2 cellular contexts compared by ENCODE assay signal in genomic region chr6:7153807-7154206, GRCh38.
TF ChIP-seq lines count a peak whose summit lies in the region.

No MANE protein-coding gene starts in this region.

TF ChIP-seq in IMR-90, 13 proteins besides CTCF, POLR2A, EP300 and RAD21:
- no peak for TF ChIP-seq MAZ (IDR thresholded peaks at IDR 0.05; ENCODE audit: borderline replicate concordance, low read depth, low read length)
- TF ChIP-seq ELK1 (IDR thresholded peaks at IDR 0.05; ENCODE audit: borderline replicate concordance, low read depth, low read length), result no peak

TF ChIP-seq in K562, 482 proteins besides CTCF, POLR2A, EP300 and RAD21 (continues in another document):
- no peak for TF ChIP-seq ZNF3 (CRISPR knock-in tag; IDR thresholded peaks at IDR 0.05)
- TF ChIP-seq, protein P1, sequence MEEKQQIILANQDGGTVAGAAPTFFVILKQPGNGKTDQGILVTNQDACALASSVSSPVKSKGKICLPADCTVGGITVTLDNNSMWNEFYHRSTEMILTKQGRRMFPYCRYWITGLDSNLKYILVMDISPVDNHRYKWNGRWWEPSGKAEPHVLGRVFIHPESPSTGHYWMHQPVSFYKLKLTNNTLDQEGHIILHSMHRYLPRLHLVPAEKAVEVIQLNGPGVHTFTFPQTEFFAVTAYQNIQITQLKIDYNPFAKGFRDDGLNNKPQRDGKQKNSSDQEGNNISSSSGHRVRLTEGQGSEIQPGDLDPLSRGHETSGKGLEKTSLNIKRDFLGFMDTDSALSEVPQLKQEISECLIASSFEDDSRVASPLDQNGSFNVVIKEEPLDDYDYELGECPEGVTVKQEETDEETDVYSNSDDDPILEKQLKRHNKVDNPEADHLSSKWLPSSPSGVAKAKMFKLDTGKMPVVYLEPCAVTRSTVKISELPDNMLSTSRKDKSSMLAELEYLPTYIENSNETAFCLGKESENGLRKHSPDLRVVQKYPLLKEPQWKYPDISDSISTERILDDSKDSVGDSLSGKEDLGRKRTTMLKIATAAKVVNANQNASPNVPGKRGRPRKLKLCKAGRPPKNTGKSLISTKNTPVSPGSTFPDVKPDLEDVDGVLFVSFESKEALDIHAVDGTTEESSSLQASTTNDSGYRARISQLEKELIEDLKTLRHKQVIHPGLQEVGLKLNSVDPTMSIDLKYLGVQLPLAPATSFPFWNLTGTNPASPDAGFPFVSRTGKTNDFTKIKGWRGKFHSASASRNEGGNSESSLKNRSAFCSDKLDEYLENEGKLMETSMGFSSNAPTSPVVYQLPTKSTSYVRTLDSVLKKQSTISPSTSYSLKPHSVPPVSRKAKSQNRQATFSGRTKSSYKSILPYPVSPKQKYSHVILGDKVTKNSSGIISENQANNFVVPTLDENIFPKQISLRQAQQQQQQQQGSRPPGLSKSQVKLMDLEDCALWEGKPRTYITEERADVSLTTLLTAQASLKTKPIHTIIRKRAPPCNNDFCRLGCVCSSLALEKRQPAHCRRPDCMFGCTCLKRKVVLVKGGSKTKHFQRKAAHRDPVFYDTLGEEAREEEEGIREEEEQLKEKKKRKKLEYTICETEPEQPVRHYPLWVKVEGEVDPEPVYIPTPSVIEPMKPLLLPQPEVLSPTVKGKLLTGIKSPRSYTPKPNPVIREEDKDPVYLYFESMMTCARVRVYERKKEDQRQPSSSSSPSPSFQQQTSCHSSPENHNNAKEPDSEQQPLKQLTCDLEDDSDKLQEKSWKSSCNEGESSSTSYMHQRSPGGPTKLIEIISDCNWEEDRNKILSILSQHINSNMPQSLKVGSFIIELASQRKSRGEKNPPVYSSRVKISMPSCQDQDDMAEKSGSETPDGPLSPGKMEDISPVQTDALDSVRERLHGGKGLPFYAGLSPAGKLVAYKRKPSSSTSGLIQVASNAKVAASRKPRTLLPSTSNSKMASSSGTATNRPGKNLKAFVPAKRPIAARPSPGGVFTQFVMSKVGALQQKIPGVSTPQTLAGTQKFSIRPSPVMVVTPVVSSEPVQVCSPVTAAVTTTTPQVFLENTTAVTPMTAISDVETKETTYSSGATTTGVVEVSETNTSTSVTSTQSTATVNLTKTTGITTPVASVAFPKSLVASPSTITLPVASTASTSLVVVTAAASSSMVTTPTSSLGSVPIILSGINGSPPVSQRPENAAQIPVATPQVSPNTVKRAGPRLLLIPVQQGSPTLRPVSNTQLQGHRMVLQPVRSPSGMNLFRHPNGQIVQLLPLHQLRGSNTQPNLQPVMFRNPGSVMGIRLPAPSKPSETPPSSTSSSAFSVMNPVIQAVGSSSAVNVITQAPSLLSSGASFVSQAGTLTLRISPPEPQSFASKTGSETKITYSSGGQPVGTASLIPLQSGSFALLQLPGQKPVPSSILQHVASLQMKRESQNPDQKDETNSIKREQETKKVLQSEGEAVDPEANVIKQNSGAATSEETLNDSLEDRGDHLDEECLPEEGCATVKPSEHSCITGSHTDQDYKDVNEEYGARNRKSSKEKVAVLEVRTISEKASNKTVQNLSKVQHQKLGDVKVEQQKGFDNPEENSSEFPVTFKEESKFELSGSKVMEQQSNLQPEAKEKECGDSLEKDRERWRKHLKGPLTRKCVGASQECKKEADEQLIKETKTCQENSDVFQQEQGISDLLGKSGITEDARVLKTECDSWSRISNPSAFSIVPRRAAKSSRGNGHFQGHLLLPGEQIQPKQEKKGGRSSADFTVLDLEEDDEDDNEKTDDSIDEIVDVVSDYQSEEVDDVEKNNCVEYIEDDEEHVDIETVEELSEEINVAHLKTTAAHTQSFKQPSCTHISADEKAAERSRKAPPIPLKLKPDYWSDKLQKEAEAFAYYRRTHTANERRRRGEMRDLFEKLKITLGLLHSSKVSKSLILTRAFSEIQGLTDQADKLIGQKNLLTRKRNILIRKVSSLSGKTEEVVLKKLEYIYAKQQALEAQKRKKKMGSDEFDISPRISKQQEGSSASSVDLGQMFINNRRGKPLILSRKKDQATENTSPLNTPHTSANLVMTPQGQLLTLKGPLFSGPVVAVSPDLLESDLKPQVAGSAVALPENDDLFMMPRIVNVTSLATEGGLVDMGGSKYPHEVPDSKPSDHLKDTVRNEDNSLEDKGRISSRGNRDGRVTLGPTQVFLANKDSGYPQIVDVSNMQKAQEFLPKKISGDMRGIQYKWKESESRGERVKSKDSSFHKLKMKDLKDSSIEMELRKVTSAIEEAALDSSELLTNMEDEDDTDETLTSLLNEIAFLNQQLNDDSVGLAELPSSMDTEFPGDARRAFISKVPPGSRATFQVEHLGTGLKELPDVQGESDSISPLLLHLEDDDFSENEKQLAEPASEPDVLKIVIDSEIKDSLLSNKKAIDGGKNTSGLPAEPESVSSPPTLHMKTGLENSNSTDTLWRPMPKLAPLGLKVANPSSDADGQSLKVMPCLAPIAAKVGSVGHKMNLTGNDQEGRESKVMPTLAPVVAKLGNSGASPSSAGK (IDR thresholded peaks at IDR 0.05), result no peak
- TF ChIP-seq, protein P2, sequence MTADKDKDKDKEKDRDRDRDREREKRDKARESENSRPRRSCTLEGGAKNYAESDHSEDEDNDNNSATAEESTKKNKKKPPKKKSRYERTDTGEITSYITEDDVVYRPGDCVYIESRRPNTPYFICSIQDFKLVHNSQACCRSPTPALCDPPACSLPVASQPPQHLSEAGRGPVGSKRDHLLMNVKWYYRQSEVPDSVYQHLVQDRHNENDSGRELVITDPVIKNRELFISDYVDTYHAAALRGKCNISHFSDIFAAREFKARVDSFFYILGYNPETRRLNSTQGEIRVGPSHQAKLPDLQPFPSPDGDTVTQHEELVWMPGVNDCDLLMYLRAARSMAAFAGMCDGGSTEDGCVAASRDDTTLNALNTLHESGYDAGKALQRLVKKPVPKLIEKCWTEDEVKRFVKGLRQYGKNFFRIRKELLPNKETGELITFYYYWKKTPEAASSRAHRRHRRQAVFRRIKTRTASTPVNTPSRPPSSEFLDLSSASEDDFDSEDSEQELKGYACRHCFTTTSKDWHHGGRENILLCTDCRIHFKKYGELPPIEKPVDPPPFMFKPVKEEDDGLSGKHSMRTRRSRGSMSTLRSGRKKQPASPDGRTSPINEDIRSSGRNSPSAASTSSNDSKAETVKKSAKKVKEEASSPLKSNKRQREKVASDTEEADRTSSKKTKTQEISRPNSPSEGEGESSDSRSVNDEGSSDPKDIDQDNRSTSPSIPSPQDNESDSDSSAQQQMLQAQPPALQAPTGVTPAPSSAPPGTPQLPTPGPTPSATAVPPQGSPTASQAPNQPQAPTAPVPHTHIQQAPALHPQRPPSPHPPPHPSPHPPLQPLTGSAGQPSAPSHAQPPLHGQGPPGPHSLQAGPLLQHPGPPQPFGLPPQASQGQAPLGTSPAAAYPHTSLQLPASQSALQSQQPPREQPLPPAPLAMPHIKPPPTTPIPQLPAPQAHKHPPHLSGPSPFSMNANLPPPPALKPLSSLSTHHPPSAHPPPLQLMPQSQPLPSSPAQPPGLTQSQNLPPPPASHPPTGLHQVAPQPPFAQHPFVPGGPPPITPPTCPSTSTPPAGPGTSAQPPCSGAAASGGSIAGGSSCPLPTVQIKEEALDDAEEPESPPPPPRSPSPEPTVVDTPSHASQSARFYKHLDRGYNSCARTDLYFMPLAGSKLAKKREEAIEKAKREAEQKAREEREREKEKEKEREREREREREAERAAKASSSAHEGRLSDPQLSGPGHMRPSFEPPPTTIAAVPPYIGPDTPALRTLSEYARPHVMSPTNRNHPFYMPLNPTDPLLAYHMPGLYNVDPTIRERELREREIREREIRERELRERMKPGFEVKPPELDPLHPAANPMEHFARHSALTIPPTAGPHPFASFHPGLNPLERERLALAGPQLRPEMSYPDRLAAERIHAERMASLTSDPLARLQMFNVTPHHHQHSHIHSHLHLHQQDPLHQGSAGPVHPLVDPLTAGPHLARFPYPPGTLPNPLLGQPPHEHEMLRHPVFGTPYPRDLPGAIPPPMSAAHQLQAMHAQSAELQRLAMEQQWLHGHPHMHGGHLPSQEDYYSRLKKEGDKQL (CRISPR knock-in tag; IDR thresholded peaks at IDR 0.05; ENCODE audit: borderline replicate concordance), result no peak
- TF ChIP-seq MYNN (IDR thresholded peaks at IDR 0.05), result no peak
- TF ChIP-seq MYNN (CRISPR knock-in tag; IDR thresholded peaks at IDR 0.05), result no peak
- no peak for TF ChIP-seq SRSF1 (IDR thresholded peaks at IDR 0.05; ENCODE audit: low read depth, low read length)
- no peak for TF ChIP-seq SIX5 (IDR thresholded peaks at IDR 0.05; ENCODE audit: borderline replicate concordance in 1 of 2, insufficient read depth in 1 of 2, low read depth in 1 of 2, low read length in 2 of 2)
- TF ChIP-seq SMC3 (conservative IDR thresholded peaks at IDR 0.05; ENCODE audit: insufficient read depth, low read depth, low read length), result no peak
- peak; percentile 43; the same call in 1 of the 2 replicates for TF ChIP-seq CBFA2T2 (conservative IDR thresholded peaks at IDR 0.05)
- 0 out of 2 replicates have a peak, but pooled peaks have one; percentile 22 for TF ChIP-seq ZFX (CRISPR knock-in tag; IDR thresholded peaks at IDR 0.05)
- no peak for TF ChIP-seq HNRNPLL (IDR thresholded peaks at IDR 0.05; ENCODE audit: low read depth, low read length, poor library complexity, severe bottlenecking)
- TF ChIP-seq NRF1 (conservative IDR thresholded peaks at IDR 0.05 in 1 of 2, IDR thresholded peaks at IDR 0.05 in 1 of 2), result no peak
- peak; percentile 95 for TF ChIP-seq TOE1 (IDR thresholded peaks at IDR 0.05; ENCODE audit: borderline replicate concordance)
- TF ChIP-seq TOE1 (CRISPR knock-in tag; IDR thresholded peaks at IDR 0.05; ENCODE audit: borderline replicate concordance, low read depth), result no peak
- no peak for TF ChIP-seq SIN3A (IDR thresholded peaks at IDR 0.05; ENCODE audit: borderline replicate concordance in 2 of 2, control insufficient read depth in 1 of 2, low read depth in 2 of 2, low read length in 2 of 2)
- no peak for TF ChIP-seq CBFB (CRISPR knock-in tag; IDR thresholded peaks at IDR 0.05)
- TF ChIP-seq ATF7 (IDR thresholded peaks at IDR 0.05), result no peak
- no peak for TF ChIP-seq NCOR1 (IDR thresholded peaks at IDR 0.05)
- TF ChIP-seq CSDE1 (IDR thresholded peaks at IDR 0.05), result no peak
- no peak for TF ChIP-seq SMARCA4 (IDR thresholded peaks at IDR 0.05)
- TF ChIP-seq, protein P3, sequence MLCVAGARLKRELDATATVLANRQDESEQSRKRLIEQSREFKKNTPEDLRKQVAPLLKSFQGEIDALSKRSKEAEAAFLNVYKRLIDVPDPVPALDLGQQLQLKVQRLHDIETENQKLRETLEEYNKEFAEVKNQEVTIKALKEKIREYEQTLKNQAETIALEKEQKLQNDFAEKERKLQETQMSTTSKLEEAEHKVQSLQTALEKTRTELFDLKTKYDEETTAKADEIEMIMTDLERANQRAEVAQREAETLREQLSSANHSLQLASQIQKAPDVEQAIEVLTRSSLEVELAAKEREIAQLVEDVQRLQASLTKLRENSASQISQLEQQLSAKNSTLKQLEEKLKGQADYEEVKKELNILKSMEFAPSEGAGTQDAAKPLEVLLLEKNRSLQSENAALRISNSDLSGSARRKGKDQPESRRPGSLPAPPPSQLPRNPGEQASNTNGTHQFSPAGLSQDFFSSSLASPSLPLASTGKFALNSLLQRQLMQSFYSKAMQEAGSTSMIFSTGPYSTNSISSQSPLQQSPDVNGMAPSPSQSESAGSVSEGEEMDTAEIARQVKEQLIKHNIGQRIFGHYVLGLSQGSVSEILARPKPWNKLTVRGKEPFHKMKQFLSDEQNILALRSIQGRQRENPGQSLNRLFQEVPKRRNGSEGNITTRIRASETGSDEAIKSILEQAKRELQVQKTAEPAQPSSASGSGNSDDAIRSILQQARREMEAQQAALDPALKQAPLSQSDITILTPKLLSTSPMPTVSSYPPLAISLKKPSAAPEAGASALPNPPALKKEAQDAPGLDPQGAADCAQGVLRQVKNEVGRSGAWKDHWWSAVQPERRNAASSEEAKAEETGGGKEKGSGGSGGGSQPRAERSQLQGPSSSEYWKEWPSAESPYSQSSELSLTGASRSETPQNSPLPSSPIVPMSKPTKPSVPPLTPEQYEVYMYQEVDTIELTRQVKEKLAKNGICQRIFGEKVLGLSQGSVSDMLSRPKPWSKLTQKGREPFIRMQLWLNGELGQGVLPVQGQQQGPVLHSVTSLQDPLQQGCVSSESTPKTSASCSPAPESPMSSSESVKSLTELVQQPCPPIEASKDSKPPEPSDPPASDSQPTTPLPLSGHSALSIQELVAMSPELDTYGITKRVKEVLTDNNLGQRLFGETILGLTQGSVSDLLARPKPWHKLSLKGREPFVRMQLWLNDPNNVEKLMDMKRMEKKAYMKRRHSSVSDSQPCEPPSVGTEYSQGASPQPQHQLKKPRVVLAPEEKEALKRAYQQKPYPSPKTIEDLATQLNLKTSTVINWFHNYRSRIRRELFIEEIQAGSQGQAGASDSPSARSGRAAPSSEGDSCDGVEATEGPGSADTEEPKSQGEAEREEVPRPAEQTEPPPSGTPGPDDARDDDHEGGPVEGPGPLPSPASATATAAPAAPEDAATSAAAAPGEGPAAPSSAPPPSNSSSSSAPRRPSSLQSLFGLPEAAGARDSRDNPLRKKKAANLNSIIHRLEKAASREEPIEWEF (CRISPR knock-in tag; IDR thresholded peaks at IDR 0.05), result no peak
- TF ChIP-seq MCM3 (IDR thresholded peaks at IDR 0.05), result no peak
- TF ChIP-seq STAT5B (CRISPR knock-in tag; IDR thresholded peaks at IDR 0.05), result no peak
- TF ChIP-seq PTTG1 (tag; IDR thresholded peaks at IDR 0.05; ENCODE audit: low read depth), result no peak
- TF ChIP-seq ARHGAP35 (IDR thresholded peaks at IDR 0.05; ENCODE audit: partially characterized antibody), result no peak
- no peak for TF ChIP-seq FOXP1 (CRISPR knock-in tag; IDR thresholded peaks at IDR 0.05)
- TF ChIP-seq ZNF282 (CRISPR knock-in tag; IDR thresholded peaks at IDR 0.05), result no peak
- no peak for TF ChIP-seq HMG20A (CRISPR knock-in tag; conservative IDR thresholded peaks at IDR 0.05)
- TF ChIP-seq MECOM (CRISPR knock-in tag; IDR thresholded peaks at IDR 0.05), result no peak
- TF ChIP-seq, protein P4, sequence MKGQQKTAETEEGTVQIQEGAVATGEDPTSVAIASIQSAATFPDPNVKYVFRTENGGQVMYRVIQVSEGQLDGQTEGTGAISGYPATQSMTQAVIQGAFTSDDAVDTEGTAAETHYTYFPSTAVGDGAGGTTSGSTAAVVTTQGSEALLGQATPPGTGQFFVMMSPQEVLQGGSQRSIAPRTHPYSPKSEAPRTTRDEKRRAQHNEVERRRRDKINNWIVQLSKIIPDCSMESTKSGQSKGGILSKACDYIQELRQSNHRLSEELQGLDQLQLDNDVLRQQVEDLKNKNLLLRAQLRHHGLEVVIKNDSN (CRISPR knock-in tag; IDR thresholded peaks at IDR 0.05), result peak; percentile 88
- TF ChIP-seq PCBP2 (IDR thresholded peaks at IDR 0.05; ENCODE audit: low read depth, low read length, poor library complexity, severe bottlenecking), result no peak
- TF ChIP-seq, protein P5, sequence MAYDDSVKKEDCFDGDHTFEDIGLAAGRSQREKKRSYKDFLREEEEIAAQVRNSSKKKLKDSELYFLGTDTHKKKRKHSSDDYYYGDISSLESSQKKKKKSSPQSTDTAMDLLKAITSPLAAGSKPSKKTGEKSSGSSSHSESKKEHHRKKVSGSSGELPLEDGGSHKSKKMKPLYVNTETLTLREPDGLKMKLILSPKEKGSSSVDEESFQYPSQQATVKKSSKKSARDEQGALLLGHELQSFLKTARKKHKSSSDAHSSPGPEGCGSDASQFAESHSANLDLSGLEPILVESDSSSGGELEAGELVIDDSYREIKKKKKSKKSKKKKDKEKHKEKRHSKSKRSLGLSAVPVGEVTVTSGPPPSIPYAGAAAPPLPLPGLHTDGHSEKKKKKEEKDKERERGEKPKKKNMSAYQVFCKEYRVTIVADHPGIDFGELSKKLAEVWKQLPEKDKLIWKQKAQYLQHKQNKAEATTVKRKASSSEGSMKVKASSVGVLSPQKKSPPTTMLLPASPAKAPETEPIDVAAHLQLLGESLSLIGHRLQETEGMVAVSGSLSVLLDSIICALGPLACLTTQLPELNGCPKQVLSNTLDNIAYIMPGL (CRISPR knock-in tag; IDR thresholded peaks at IDR 0.05), result no peak
